8 cellular contexts compared by ENCODE assay signal in the genomic region with DNA sequence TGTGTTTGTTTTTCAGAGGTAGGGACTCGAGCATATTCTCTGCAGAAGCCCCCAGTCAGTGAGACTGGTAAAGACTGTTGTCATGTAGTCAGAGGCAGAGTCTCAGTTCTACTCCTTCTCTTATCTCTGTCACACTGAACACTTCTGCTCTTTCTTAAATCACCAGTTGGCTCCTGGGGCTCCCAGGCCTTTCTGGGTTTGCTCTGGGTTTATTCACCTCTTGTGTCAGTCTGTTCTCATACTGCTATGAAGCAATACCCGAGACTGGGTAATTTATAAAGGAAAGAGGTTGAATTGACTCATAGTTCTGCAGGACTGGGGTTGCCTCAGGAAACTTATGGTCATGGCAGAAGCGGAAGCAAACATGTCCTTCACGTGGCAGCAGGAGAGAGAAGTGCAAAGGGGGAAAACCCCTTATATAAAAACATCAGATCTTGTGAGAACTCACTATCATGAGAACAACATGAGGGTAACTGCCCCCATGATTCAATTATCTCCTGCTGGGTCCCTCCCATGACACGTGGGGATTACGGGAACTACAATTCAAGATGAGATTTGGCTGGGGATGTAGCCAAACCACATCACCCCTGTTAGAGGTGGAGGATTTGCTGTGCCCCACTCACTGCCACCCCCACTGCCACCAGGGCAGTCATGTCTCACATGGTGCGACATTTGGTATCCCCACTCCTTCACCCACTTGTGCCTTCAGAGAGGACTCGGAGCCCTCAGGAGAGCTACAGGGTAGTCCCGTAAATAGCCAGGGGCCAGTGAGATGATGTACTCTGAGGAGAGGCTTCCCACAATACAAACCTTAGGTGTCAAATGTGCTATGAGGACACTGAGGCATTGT.
DNase-seq lines count a peak whose midpoint lies in the region; ATAC-seq lines count a peak whose summit lies in the region.

No MANE protein-coding gene starts in this region.

- ATAC-seq in GM19324 (IDR thresholded peaks at IDR 0.05; ENCODE audit: low FRiP score, unreplicated experiment) (peak; percentile 65), HG03175 (IDR thresholded peaks at IDR 0.05; ENCODE audit: unreplicated experiment) (peak; percentile 82)

- peak; percentile 49 for DNase-seq in activated CD4-positive, CD25-positive, alpha-beta regulatory T cell treated with anti-CD3 and anti-CD28 coated beads, Interleukin-2, amount 50 U/mL, for 16 hours (ENCODE audit: low read depth, low spot score)
- peak; percentile 60 for DNase-seq in effector CD4-positive, alpha-beta T cell
- peak; percentile 45 for DNase-seq in stimulated activated CD4-positive, alpha-beta T cell treated with anti-CD3 and anti-CD28 coated beads, Interleukin-12 subunit alpha, Interleukin-12 subunit beta, amount 100 ng/mL, for 4 hours
- DNase-seq in NCI-H1417 (lab: John Stamatoyannopoulos, UW): no peak
- DNase-seq in superior temporal gyrus (ENCODE audit: extremely low spot score): no peak
- DNase-seq in NCI-H2081 (lab: John Stamatoyannopoulos, UW): no peak

Comparison
In these comparisons a context has a peak if more than half of its experiments do, and no peak if none do; other contexts are left out.
1. DNase-seq: peak in activated CD4-positive, CD25-positive, alpha-beta regulatory T cell treated with anti-CD3 and anti-CD28 coated beads, Interleukin-2, amount 50 U/mL, for 16 hours (single experiment), effector CD4-positive, alpha-beta T cell (single experiment) and stimulated activated CD4-positive, alpha-beta T cell treated with anti-CD3 and anti-CD28 coated beads, Interleukin-12 subunit alpha, Interleukin-12 subunit beta, amount 100 ng/mL, for 4 hours (single experiment); none in NCI-H1417 (0 of 3), superior temporal gyrus (single experiment) and NCI-H2081 (0 of 2).